ENCODE assay signal across 19 cellular contexts in genomic region chr2:224286923-224287322, GRCh38.
DNase-seq lines count a peak whose midpoint lies in the region; ATAC-seq and TF ChIP-seq lines count a peak whose summit lies in the region.
"Had no signal": no experiment of that assay in that cellular context is flagged by ENCODE, and none has a peak within 500 bp of the region (broad histone marks: within the 10 kb centered on the region; RNA-seq: fewer than 3 reads in every experiment).

No MANE protein-coding gene starts in this region.

- H3K4me1 ChIP-seq in left lung: no peaks in the 10 kb centered on the region
- H3K4me1 ChIP-seq: tibial artery had no signal

- no peaks in the 10 kb centered on the region for H3K9me3 Mint-ChIP-seq in chondrocyte (ENCODE audit: low read depth)
- H3K9me3 Mint-ChIP-seq: activated CD4-positive, alpha-beta memory T cell treated with anti-CD3 and anti-CD28 coated beads for 36 hours; natural killer cell treated with Interleukin-12 subunit alpha and Interleukin-12 subunit beta and Interleukin-15 and Interleukin-18, amount 100 ng/mL, for 72 hours; T-helper 2 cell treated with Interferon-gamma antibody and Interleukin-4, amounts not matched to agents 5 μg/mL and 100 μg/mL, for 36 hours had no signal

- H3K27ac Mint-ChIP-seq in chondrocyte (ENCODE audit: unreplicated experiment): no peak overlapping the region
- H3K27ac Mint-ChIP-seq: activated CD4-positive, alpha-beta memory T cell treated with anti-CD3 and anti-CD28 coated beads for 36 hours; natural killer cell treated with Interleukin-12 subunit alpha and Interleukin-12 subunit beta and Interleukin-15 and Interleukin-18, amount 100 ng/mL, for 72 hours; T-helper 2 cell treated with Interferon-gamma antibody and Interleukin-4, amounts not matched to agents 5 μg/mL and 100 μg/mL, for 36 hours had no signal

- H3K27me3 Mint-ChIP-seq in chondrocyte (ENCODE audit: low read depth): peaks cover 2% of the 10 kb centered on the region

- H3K36me3 Mint-ChIP-seq in chondrocyte (ENCODE audit: low read depth): no peaks in the 10 kb centered on the region
- H3K36me3 Mint-ChIP-seq: activated CD4-positive, alpha-beta memory T cell treated with anti-CD3 and anti-CD28 coated beads for 36 hours; natural killer cell treated with Interleukin-12 subunit alpha and Interleukin-12 subunit beta and Interleukin-15 and Interleukin-18, amount 100 ng/mL, for 72 hours had no signal

- H3K27ac ChIP-seq in left lung: no peak overlapping the region
- H3K27ac ChIP-seq: C4-2B, tibial artery had no signal

- TF ChIP-seq CTCF in NB4 (IDR thresholded peaks at IDR 0.05; ENCODE audit: low read depth, low read length): no peak
- TF ChIP-seq CTCF in chondrocyte (IDR thresholded peaks at IDR 0.05): peak; percentile 25
- no peak for TF ChIP-seq CTCF in left lung (IDR thresholded peaks at IDR 0.05)

- H3K4me3 Mint-ChIP-seq in chondrocyte (ENCODE audit: unreplicated experiment): no peak overlapping the region
- H3K4me3 Mint-ChIP-seq: activated CD4-positive, alpha-beta memory T cell treated with anti-CD3 and anti-CD28 coated beads for 36 hours; natural killer cell treated with Interleukin-12 subunit alpha and Interleukin-12 subunit beta and Interleukin-15 and Interleukin-18, amount 100 ng/mL, for 72 hours; T-helper 2 cell treated with Interferon-gamma antibody and Interleukin-4, amounts not matched to agents 5 μg/mL and 100 μg/mL, for 36 hours had no signal

- DNase-seq in AG08395 (ENCODE audit: low spot score) (peak; percentile 48), GM03348 (ENCODE audit: low spot score) (peak; percentile 27), NB4 (ENCODE audit: low read depth) (peak; percentile 8), chondrocyte (ENCODE audit: low spot score) (no peak), midbrain (lab: John Stamatoyannopoulos, UW) (no peak), left lung (no peak), COLO668 (lab: John Stamatoyannopoulos, UW; ENCODE audit: unreplicated experiment) (no peak)
- DNase-seq: activated CD4-positive, alpha-beta memory T cell treated with anti-CD3 and anti-CD28 coated beads for 36 hours; aorta; EL; left ventricle myocardium superior; NCI-H1092 treated with DMSO at 0.1 percent for 48 hours; NCI-H345; stimulated activated CD4-positive, alpha-beta T cell treated with anti-CD3 and anti-CD28 coated beads, Interleukin-2, amount 100 ng/mL, for 24 hours; tibial artery had no signal

- ATAC-seq in left lung: no peak
- no peak for ATAC-seq in GM18873 (IDR thresholded peaks at IDR 0.05; ENCODE audit: low FRiP score, unreplicated experiment)
- ATAC-seq: left ventricle myocardium superior; natural killer cell treated with Interleukin-12 subunit alpha and Interleukin-12 subunit beta and Interleukin-15 and Interleukin-18, amount 100 ng/mL, for 72 hours had no signal

- no peaks in the 10 kb centered on the region for H3K36me3 ChIP-seq in left lung
- H3K36me3 ChIP-seq: tibial artery had no signal

- H3K4me3 ChIP-seq in NB4 (ENCODE audit: low read depth, low read length) (no peak overlapping the region), left lung (no peak overlapping the region)
- H3K4me3 ChIP-seq: tibial artery had no signal

- H3K27me3 ChIP-seq in left lung: peaks cover 8 to 13% of the 10 kb centered on the region in 2 donors
- H3K27me3 ChIP-seq: tibial artery had no signal

- no peak for TF ChIP-seq POLR2A in NB4 (IDR thresholded peaks at IDR 0.05; ENCODE audit: extremely low read depth, insufficient read length)

- intact Hi-C loops in left lung (cut with DNase I): no loop called here

- no peaks in the 10 kb centered on the region for H3K9me3 ChIP-seq in left lung
- H3K9me3 ChIP-seq: tibial artery had no signal

- no peaks in the 10 kb centered on the region for H3K4me1 Mint-ChIP-seq in chondrocyte (ENCODE audit: low read depth)

Comparison
In these comparisons a context has a peak if more than half of its experiments do, and no peak if none do; other contexts are left out.
1. DNase-seq: peak in AG08395 (single experiment), GM03348 (single experiment) and NB4 (single experiment); none in chondrocyte (single experiment), midbrain (single experiment), left lung (0 of 2) and COLO668 (single experiment).